In genomic region chr3:8988791-8989558, GRCh38 we compare ENCODE assay signal across 12 cellular contexts.
"Had no signal": no experiment of that assay in that cellular context is flagged by ENCODE, and none has a peak within 500 bp of the region (broad histone marks: within the 10 kb centered on the region; RNA-seq: fewer than 3 reads in every experiment).

No MANE protein-coding gene starts in this region.

- ATAC-seq: esophagus mucosa, left lobe of liver, mucosa of descending colon had no signal

- H3K9me3 ChIP-seq: mucosa of descending colon, ovary, sigmoid colon, stomach, testis had no signal

- H3K36me3 ChIP-seq: ovary, sigmoid colon had no signal

- H3K27me3 ChIP-seq: ovary, sigmoid colon, stomach, testis had no signal

- DNase-seq: activated CD4-positive, alpha-beta T cell treated with anti-CD3 and anti-CD28 coated beads, Interleukin-2, amount 10 ng/mL, durations not matched to agents 7 days and 5 days; activated naive CD8-positive, alpha-beta T cell treated with anti-CD3 and anti-CD28 coated beads, Interleukin-2, amount 10 ng/mL, durations not matched to agents 7 days and 5 days; aorta; mucosa of descending colon; ovary; sigmoid colon; stimulated activated CD4-positive, alpha-beta T cell treated with anti-CD3 and anti-CD28 coated beads, Interleukin-12 subunit alpha, Interleukin-12 subunit beta, amount 100 ng/mL, for 4 hours; stimulated activated CD4-positive, alpha-beta T cell treated with anti-CD3 and anti-CD28 coated beads, Interleukin-2, amount 100 ng/mL, for 24 hours; stomach; testis had no signal

- H3K27ac ChIP-seq: ovary, sigmoid colon, stomach, testis had no signal

- H3K4me3 ChIP-seq: mucosa of descending colon, ovary, sigmoid colon, stomach, testis had no signal

- H3K4me1 ChIP-seq: testis had no signal
